In genomic region chr5:86617756-86618577, GRCh38 we compare ENCODE assay signal across 1 cellular context.
TF ChIP-seq lines count a peak whose summit lies in the region.

A gene with protein sequence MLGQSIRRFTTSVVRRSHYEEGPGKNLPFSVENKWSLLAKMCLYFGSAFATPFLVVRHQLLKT (plus strand): TSS chr5:86617941. CDS start chr5:86618056, 115 bp downstream.

TF ChIP-seq in GM12878, 131 proteins besides CTCF, POLR2A, EP300 and RAD21 (continued from another document):
- TF ChIP-seq, protein P1, sequence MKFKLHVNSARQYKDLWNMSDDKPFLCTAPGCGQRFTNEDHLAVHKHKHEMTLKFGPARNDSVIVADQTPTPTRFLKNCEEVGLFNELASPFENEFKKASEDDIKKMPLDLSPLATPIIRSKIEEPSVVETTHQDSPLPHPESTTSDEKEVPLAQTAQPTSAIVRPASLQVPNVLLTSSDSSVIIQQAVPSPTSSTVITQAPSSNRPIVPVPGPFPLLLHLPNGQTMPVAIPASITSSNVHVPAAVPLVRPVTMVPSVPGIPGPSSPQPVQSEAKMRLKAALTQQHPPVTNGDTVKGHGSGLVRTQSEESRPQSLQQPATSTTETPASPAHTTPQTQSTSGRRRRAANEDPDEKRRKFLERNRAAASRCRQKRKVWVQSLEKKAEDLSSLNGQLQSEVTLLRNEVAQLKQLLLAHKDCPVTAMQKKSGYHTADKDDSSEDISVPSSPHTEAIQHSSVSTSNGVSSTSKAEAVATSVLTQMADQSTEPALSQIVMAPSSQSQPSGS (IDR thresholded peaks at IDR 0.05; ENCODE audit: low read length) = no peak
- peak; percentile 49 for TF ChIP-seq SMAD1 (IDR thresholded peaks at IDR 0.05; ENCODE audit: low read depth, partially characterized antibody)
- TF ChIP-seq ZNF217 (IDR thresholded peaks at IDR 0.05) = no peak
- TF ChIP-seq SREBF2 (IDR thresholded peaks at IDR 0.05; ENCODE audit: low read length) = no peak
- TF ChIP-seq STAT3 (IDR thresholded peaks at IDR 0.05; ENCODE audit: low read depth, low read length) = 0 out of 2 replicates have a peak, but pooled peaks have one; percentile 52
- TF ChIP-seq TARDBP (IDR thresholded peaks at IDR 0.05; ENCODE audit: borderline replicate concordance) = peak; percentile 83; the same call in 1 of the 2 replicates
- TF ChIP-seq SP1 (IDR thresholded peaks at IDR 0.05; ENCODE audit: low read depth, low read length) = peak; percentile 51
- TF ChIP-seq, protein P2, sequence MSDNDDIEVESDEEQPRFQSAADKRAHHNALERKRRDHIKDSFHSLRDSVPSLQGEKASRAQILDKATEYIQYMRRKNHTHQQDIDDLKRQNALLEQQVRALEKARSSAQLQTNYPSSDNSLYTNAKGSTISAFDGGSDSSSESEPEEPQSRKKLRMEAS (IDR thresholded peaks at IDR 0.05; ENCODE audit: low read depth, low read length) = no peak
- no peak for TF ChIP-seq NR2C2 (IDR thresholded peaks at IDR 0.05; ENCODE audit: borderline replicate concordance, control insufficient read depth, insufficient read length, low read depth)
- TF ChIP-seq RB1 (IDR thresholded peaks at IDR 0.05; ENCODE audit: borderline replicate concordance) = peak; percentile 26; the same call in 1 of the 2 replicates
- TF ChIP-seq ZNF384 (IDR thresholded peaks at IDR 0.05; ENCODE audit: borderline replicate concordance, low read depth, low read length) = peak; percentile 90
- TF ChIP-seq BACH1 (IDR thresholded peaks at IDR 0.05; ENCODE audit: borderline replicate concordance) = peak; percentile 8; the same call in 1 of the 2 replicates
- no peak for TF ChIP-seq JUNB (IDR thresholded peaks at IDR 0.05)
- TF ChIP-seq DPF2 (IDR thresholded peaks at IDR 0.05) = peak; percentile 30; the same call in 1 of the 2 replicates
- peak; percentile 45 to 58; a peak in 3 of 4 replicates for TF ChIP-seq BHLHE40 (IDR thresholded peaks at IDR 0.05; ENCODE audit: borderline replicate concordance in 1 of 2, low read depth in 2 of 2, low read length in 1 of 2)
- TF ChIP-seq SIN3A (IDR thresholded peaks at IDR 0.05; ENCODE audit: low read depth, low read length) = peak; percentile 44; the same call in 1 of the 2 replicates
- peak; percentile 86 for TF ChIP-seq RELB (IDR thresholded peaks at IDR 0.05; ENCODE audit: low read depth)
- TF ChIP-seq, protein P3, sequence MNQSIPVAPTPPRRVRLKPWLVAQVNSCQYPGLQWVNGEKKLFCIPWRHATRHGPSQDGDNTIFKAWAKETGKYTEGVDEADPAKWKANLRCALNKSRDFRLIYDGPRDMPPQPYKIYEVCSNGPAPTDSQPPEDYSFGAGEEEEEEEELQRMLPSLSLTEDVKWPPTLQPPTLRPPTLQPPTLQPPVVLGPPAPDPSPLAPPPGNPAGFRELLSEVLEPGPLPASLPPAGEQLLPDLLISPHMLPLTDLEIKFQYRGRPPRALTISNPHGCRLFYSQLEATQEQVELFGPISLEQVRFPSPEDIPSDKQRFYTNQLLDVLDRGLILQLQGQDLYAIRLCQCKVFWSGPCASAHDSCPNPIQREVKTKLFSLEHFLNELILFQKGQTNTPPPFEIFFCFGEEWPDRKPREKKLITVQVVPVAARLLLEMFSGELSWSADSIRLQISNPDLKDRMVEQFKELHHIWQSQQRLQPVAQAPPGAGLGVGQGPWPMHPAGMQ (IDR thresholded peaks at IDR 0.05; ENCODE audit: borderline replicate concordance) = no peak
- no peak for TF ChIP-seq ATF7 (IDR thresholded peaks at IDR 0.05; ENCODE audit: low read depth)
- TF ChIP-seq, protein P4, sequence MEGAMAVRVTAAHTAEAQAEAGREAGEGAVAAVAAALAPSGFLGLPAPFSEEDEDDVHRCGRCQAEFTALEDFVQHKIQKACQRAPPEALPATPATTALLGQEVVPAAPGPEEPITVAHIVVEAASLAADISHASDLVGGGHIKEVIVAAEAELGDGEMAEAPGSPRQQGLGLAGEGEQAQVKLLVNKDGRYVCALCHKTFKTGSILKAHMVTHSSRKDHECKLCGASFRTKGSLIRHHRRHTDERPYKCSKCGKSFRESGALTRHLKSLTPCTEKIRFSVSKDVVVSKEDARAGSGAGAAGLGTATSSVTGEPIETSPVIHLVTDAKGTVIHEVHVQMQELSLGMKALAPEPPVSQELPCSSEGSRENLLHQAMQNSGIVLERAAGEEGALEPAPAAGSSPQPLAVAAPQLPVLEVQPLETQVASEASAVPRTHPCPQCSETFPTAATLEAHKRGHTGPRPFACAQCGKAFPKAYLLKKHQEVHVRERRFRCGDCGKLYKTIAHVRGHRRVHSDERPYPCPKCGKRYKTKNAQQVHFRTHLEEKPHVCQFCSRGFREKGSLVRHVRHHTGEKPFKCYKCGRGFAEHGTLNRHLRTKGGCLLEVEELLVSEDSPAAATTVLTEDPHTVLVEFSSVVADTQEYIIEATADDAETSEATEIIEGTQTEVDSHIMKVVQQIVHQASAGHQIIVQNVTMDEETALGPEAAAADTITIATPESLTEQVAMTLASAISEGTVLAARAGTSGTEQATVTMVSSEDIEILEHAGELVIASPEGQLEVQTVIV (IDR thresholded peaks at IDR 0.05; ENCODE audit: borderline replicate concordance, partially characterized antibody) = peak; percentile 82
- no peak for TF ChIP-seq CHD1 (IDR thresholded peaks at IDR 0.05; ENCODE audit: low read depth, low read length)
- TF ChIP-seq BRCA1 (IDR thresholded peaks at IDR 0.05; ENCODE audit: low read depth, low read length) = no peak
- TF ChIP-seq ETV6 (conservative IDR thresholded peaks at IDR 0.05 in 1 of 2, IDR thresholded peaks at IDR 0.05 in 1 of 2; ENCODE audit: borderline replicate concordance in 1 of 2, low read depth in 1 of 2) = no peak
- TF ChIP-seq EED (IDR thresholded peaks at IDR 0.05; ENCODE audit: low read depth) = no peak
- TF ChIP-seq HDGF (IDR thresholded peaks at IDR 0.05) = peak; percentile 33; the same call in 1 of the 2 replicates
- TF ChIP-seq HSF1 (IDR thresholded peaks at IDR 0.05; ENCODE audit: low read depth, low read length) = no peak
- peak; percentile 53; the same call in 1 of the 2 replicates for TF ChIP-seq LARP7 (IDR thresholded peaks at IDR 0.05)
